In genomic region chr5:96279796-96280542, GRCh38 we compare ENCODE assay signal across 9 cellular contexts.
DNase-seq lines count a peak whose midpoint lies in the region; ATAC-seq and TF ChIP-seq lines count a peak whose summit lies in the region.
"Had no signal": no experiment of that assay in that cellular context is flagged by ENCODE, and none has a peak within 500 bp of the region (broad histone marks: within the 10 kb centered on the region; RNA-seq: fewer than 3 reads in every experiment).

No MANE protein-coding gene starts in this region.

- no peak overlapping the region for H3K4me2 ChIP-seq in osteoblast (ENCODE audit: insufficient read depth, low read length)

- H3K9me3 ChIP-seq in osteoblast (ENCODE audit: low read depth, low read length) (no peaks in the 10 kb centered on the region), tibial artery (no peaks in the 10 kb centered on the region)

- H3K4me1 ChIP-seq in osteoblast (ENCODE audit: insufficient read depth, low read length) (peaks cover 11% of the 10 kb centered on the region), tibial artery (peaks cover 0 to 13% (median 0%) of the 10 kb centered on the region in 4 donors)

- peak; percentile 66 for ATAC-seq in GM21825 (IDR thresholded peaks at IDR 0.05; ENCODE audit: unreplicated experiment)
- peak; percentile 70 for ATAC-seq in HG03575 (IDR thresholded peaks at IDR 0.05; ENCODE audit: extremely low read depth, insufficient number of reproducible peaks, low FRiP score, unreplicated experiment)

- H3K27me3 ChIP-seq in osteoblast (ENCODE audit: insufficient read depth, low read length) (no peaks in the 10 kb centered on the region), tibial artery (no peaks in the 10 kb centered on the region)

- H2AFZ ChIP-seq in osteoblast (ENCODE audit: low read length) = no peak overlapping the region

- intact Hi-C loops in tibial artery (cut with DNase I; ENCODE audit: low total_unique reads) = no loop called here

- H3K4me3 ChIP-seq in osteoblast (ENCODE audit: insufficient read depth, low read length) = no peak overlapping the region
- no peak overlapping the region for H3K4me3 ChIP-seq in tibial artery

- H4K20me1 ChIP-seq in osteoblast (ENCODE audit: insufficient read depth, low read length) = no peaks in the 10 kb centered on the region

- H3K36me3 ChIP-seq in osteoblast (ENCODE audit: insufficient read depth, low read length) = no peaks in the 10 kb centered on the region
- no peaks in the 10 kb centered on the region for H3K36me3 ChIP-seq in tibial artery

- H3K79me2 ChIP-seq in osteoblast (ENCODE audit: insufficient read depth, low read length) = no peaks in the 10 kb centered on the region

- CTCF ChIA-PET in HEK293T (lab: Yijun Ruan, JAX) = no interaction called here

- peak; percentile 24 for DNase-seq in activated naive CD4-positive, alpha-beta T cell treated with Interleukin-2 at 50 U/mL for 16 hours
- no peak for DNase-seq in activated naive CD4-positive, alpha-beta T cell (lab: John Stamatoyannopoulos, UW)
- DNase-seq in osteoblast (ENCODE audit: insufficient read length, low spot score, missing footprints) (peak; percentile 57), HEK293T (ENCODE audit: extremely low spot score) (no peak), ecto neural progenitor cell (ENCODE audit: low spot score) (no peak), tibial artery (no peak)

- POLR2A ChIA-PET in HEK293T (lab: Yijun Ruan, JAX) = no interaction called here

- no peak overlapping the region for H3K27ac ChIP-seq in osteoblast (ENCODE audit: low read depth, low read length)
- no peak overlapping the region for H3K27ac ChIP-seq in tibial artery
- H3K27ac ChIP-seq: C4-2B had no signal

- TF ChIP-seq CTCF in osteoblast (IDR thresholded peaks at IDR 0.05; ENCODE audit: extremely low read depth, low read depth, low read length) (no peak), tibial artery (IDR thresholded peaks at IDR 0.05) (no peak)

TF ChIP-seq in HEK293T, 16 proteins besides CTCF, POLR2A, EP300 and RAD21:
- no peak for TF ChIP-seq ZNF384 (IDR thresholded peaks at IDR 0.05)

Comparison
In these comparisons a context has a peak if more than half of its experiments do, and no peak if none do; other contexts are left out.
1. DNase-seq: peak in activated naive CD4-positive, alpha-beta T cell treated with Interleukin-2 at 50 U/mL for 16 hours (single experiment) and osteoblast (single experiment); none in activated naive CD4-positive, alpha-beta T cell (0 of 4), HEK293T (single experiment), ecto neural progenitor cell (single experiment) and tibial artery (0 of 2).